9 cellular contexts compared by ENCODE assay signal in genomic region chr19:23075031-23075733, GRCh38. TPM values are rescaled to one million over a fixed set of nuclear protein-coding genes. Genes with fewer than 3 reads are reported as not detected.
DNase-seq lines count a peak whose midpoint lies in the region; ATAC-seq and TF ChIP-seq lines count a peak whose summit lies in the region.
"Had no signal": no experiment of that assay in that cellular context is flagged by ENCODE, and none has a peak within 500 bp of the region (broad histone marks: within the 10 kb centered on the region; RNA-seq: fewer than 3 reads in every experiment).

No MANE protein-coding gene starts in this region.

- no peaks in the 10 kb centered on the region for H3K9me3 ChIP-seq in SU-DHL-6 (ENCODE audit: insufficient read depth, low read length)

- H3K4me2 ChIP-seq in SU-DHL-6 (ENCODE audit: low read depth, low read length, poor library complexity, severe bottlenecking) = peak overlapping the region; percentile 99

- peak overlapping the region in 8 of 10 donors; percentile 25 to 67 (median 39) for H3K4me3 Mint-ChIP-seq in naive thymus-derived CD8-positive, alpha-beta T cell
- H3K4me3 Mint-ChIP-seq in effector memory CD8-positive, alpha-beta T cell = no peak overlapping the region

- H3F3A ChIP-seq in SU-DHL-6 (ENCODE audit: insufficient read depth) = no peaks in the 10 kb centered on the region

- POLR2A ChIA-PET in naive thymus-derived CD8-positive, alpha-beta T cell (lab: Charles Lee) = no interaction called here

- H3K9me3 Mint-ChIP-seq in naive thymus-derived CD8-positive, alpha-beta T cell = peaks cover 0 to 57% (median 14%) of the 10 kb centered on the region in 9 donors
- peaks cover 0 to 2% of the 10 kb centered on the region in 2 donors for H3K9me3 Mint-ChIP-seq in effector memory CD8-positive, alpha-beta T cell

- no peak for TF ChIP-seq CTCF in SU-DHL-6 (IDR thresholded peaks at IDR 0.05; ENCODE audit: insufficient read depth, low read length, poor library complexity, severe bottlenecking)
- TF ChIP-seq CTCF in fibroblast of pulmonary artery (IDR thresholded peaks at IDR 0.05; ENCODE audit: low read length, missing control alignments) = no peak

- TF ChIP-seq POLR2A in GM18505 (IDR thresholded peaks at IDR 0.05; ENCODE audit: borderline replicate concordance, extremely low read depth, insufficient read depth, insufficient read length) = no peak

- peaks cover 22 to 48% (median 40%) of the 10 kb centered on the region in 5 donors for H3K27me3 Mint-ChIP-seq in naive thymus-derived CD8-positive, alpha-beta T cell
- H3K27me3 Mint-ChIP-seq in effector memory CD8-positive, alpha-beta T cell = peaks cover 19 to 21% of the 10 kb centered on the region in 2 donors

- H2AFZ ChIP-seq in SU-DHL-6 (ENCODE audit: low read depth, low read length, severe bottlenecking) = peak overlapping the region; percentile 91

- H3K36me3 Mint-ChIP-seq in naive thymus-derived CD8-positive, alpha-beta T cell = peaks cover 3 to 34% (median 7%) of the 10 kb centered on the region in 3 donors
- no peaks in the 10 kb centered on the region for H3K36me3 Mint-ChIP-seq in effector memory CD8-positive, alpha-beta T cell (ENCODE audit: insufficient read depth)

- no peaks in the 10 kb centered on the region for H4K20me1 ChIP-seq in SU-DHL-6 (ENCODE audit: low read depth, low read length)

- H3K27ac Mint-ChIP-seq in naive thymus-derived CD8-positive, alpha-beta T cell = no peak overlapping the region
- H3K27ac Mint-ChIP-seq in effector memory CD8-positive, alpha-beta T cell = no peak overlapping the region
- H3K27ac Mint-ChIP-seq: activated naive CD4-positive, alpha-beta T cell treated with anti-CD3 and anti-CD28 coated beads, Interleukin-2, amount 50 U/mL, for 24 hours had no signal

- peak; percentile 43 for DNase-seq in KG1 (lab: John Stamatoyannopoulos, UW)
- DNase-seq in fibroblast of pulmonary artery (ENCODE audit: low read depth) = peak; percentile 80
- DNase-seq in naive thymus-derived CD8-positive, alpha-beta T cell = no peak
- DNase-seq in effector memory CD8-positive, alpha-beta T cell = no peak
- DNase-seq in stimulated activated CD4-positive, alpha-beta T cell treated with anti-CD3 and anti-CD28 coated beads, Interleukin-4, amount 100 ng/mL, for 1 hour = no peak

- H3K4me1 Mint-ChIP-seq in naive thymus-derived CD8-positive, alpha-beta T cell = peaks cover 0 to 10% (median 6%) of the 10 kb centered on the region in 4 donors
- no peaks in the 10 kb centered on the region for H3K4me1 Mint-ChIP-seq in effector memory CD8-positive, alpha-beta T cell (ENCODE audit: low read depth in 2 of 2)

- no peaks in the 10 kb centered on the region for H3K27me3 ChIP-seq in SU-DHL-6 (ENCODE audit: low read length)

- peak overlapping the region; percentile 99 for H3K9ac ChIP-seq in SU-DHL-6 (ENCODE audit: low read length)

- H3K79me2 ChIP-seq in SU-DHL-6 (ENCODE audit: insufficient read depth, low read length) = peaks cover 50% of the 10 kb centered on the region

- H3K4me3 ChIP-seq in SU-DHL-6 (ENCODE audit: insufficient read depth, low read length, poor library complexity, severe bottlenecking) (peak overlapping the region; percentile 100), fibroblast of pulmonary artery (replicated peaks; ENCODE audit: low read depth, low read length) (peak overlapping the region; percentile 80)

- H3K27ac ChIP-seq in SU-DHL-6 (ENCODE audit: low read depth, low read length) = peak overlapping the region; percentile 76

- ATAC-seq in GM18505 (IDR thresholded peaks at IDR 0.05; ENCODE audit: unreplicated experiment) (peak; percentile 64), HG03378 (IDR thresholded peaks at IDR 0.05; ENCODE audit: unreplicated experiment) (no peak)
- ATAC-seq in naive thymus-derived CD8-positive, alpha-beta T cell = no peak
- ATAC-seq in effector memory CD8-positive, alpha-beta T cell (replicated peaks) = no peak

- H3K9me2 ChIP-seq in SU-DHL-6 (replicated peaks; ENCODE audit: insufficient read depth, low read length) = no peaks in the 10 kb centered on the region

- H3K36me3 ChIP-seq in SU-DHL-6 (ENCODE audit: low read length) = peaks cover 3% of the 10 kb centered on the region; the same call in 1 of the 2 replicates

RNA-seq across cellular contexts. Expression of gene ZNF730, which starts 41.6 kb away (rescaled TPM):
- total RNA-seq in naive thymus-derived CD8-positive, alpha-beta T cell = not detected
- not detected for polyA plus RNA-seq in naive thymus-derived CD8-positive, alpha-beta T cell

Comparison
In these comparisons a context has a peak if more than half of its experiments do, and no peak if none do; other contexts are left out.
1. DNase-seq: peak in KG1 (single experiment) and fibroblast of pulmonary artery (single experiment); none in naive thymus-derived CD8-positive, alpha-beta T cell (0 of 10), effector memory CD8-positive, alpha-beta T cell (0 of 3) and stimulated activated CD4-positive, alpha-beta T cell treated with anti-CD3 and anti-CD28 coated beads, Interleukin-4, amount 100 ng/mL, for 1 hour (single experiment).
2. H3K4me3 Mint-ChIP-seq: peak in naive thymus-derived CD8-positive, alpha-beta T cell (8 of 10); none in effector memory CD8-positive, alpha-beta T cell (0 of 2).